ENCODE assay signal across 27 cellular contexts in the genomic region with DNA sequence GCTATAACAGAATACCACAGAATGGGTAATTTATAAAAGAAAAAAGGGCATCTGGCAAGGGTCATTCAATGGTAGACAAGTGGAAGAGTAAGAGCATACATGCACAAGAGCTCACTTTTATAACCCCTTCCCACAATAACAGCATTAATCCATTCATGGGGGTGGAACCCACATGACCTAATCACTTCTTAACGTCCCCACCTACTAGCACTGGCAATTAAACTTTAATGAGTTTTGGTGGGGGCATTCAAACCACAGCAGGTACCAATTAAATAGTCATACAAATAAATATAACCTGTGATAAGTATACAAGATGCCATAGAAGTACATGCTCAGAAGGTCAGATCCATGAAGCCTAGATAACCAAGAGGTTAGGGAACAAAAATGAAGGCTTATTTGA.
"Had no signal": no experiment of that assay in that cellular context is flagged by ENCODE, and none has a peak within 500 bp of the region (broad histone marks: within the 10 kb centered on the region; RNA-seq: fewer than 3 reads in every experiment).

No MANE protein-coding gene starts in this region.

- H3K27ac Mint-ChIP-seq: activated B cell treated with CpG ODN at 0.5 μM for 24 hours; activated CD4-positive, alpha-beta T cell treated with anti-CD3 and anti-CD28 coated beads, Interleukin-2, amount 10 ng/mL, durations not matched to agents 24 days and 14 days; activated naive CD4-positive, alpha-beta T cell treated with anti-CD3 and anti-CD28 coated beads for 36 hours; activated naive CD8-positive, alpha-beta T cell treated with anti-CD3 and anti-CD28 coated beads for 36 hours; activated T-helper 1 cell treated with anti-CD3 and anti-CD28 coated beads, Interleukin-12 subunit alpha, Interleukin-12 subunit beta, Interleukin-2, Interleukin-4 antibody, amounts not matched to agents 30 ng/mL and 10 ng/mL and 1 ng/mL, durations not matched to agents 14 hours and 24 hours and 36 hours; T-cell had no signal

- ATAC-seq: K562, Panc1, Right ventricle myocardium inferior, T-cell had no signal

- H3K27me3 Mint-ChIP-seq: activated B cell treated with CpG ODN at 0.5 μM for 24 hours; activated CD4-positive, alpha-beta T cell treated with anti-CD3 and anti-CD28 coated beads, Interleukin-2, amount 10 ng/mL, durations not matched to agents 24 days and 14 days; activated naive CD8-positive, alpha-beta T cell treated with anti-CD3 and anti-CD28 coated beads for 36 hours; T-cell had no signal

- H3K9me3 Mint-ChIP-seq: activated B cell treated with CpG ODN at 0.5 μM for 24 hours; activated CD4-positive, alpha-beta T cell treated with anti-CD3 and anti-CD28 coated beads, Interleukin-2, amount 10 ng/mL, durations not matched to agents 24 days and 14 days; activated naive CD4-positive, alpha-beta T cell treated with anti-CD3 and anti-CD28 coated beads for 36 hours; activated naive CD8-positive, alpha-beta T cell treated with anti-CD3 and anti-CD28 coated beads for 36 hours; activated T-helper 1 cell treated with anti-CD3 and anti-CD28 coated beads, Interleukin-12 subunit alpha, Interleukin-12 subunit beta, Interleukin-2, Interleukin-4 antibody, amounts not matched to agents 30 ng/mL and 10 ng/mL and 1 ng/mL, durations not matched to agents 14 hours and 24 hours and 36 hours; T-cell had no signal

- H3K4me3 ChIP-seq: K562, SK-N-MC had no signal

- H3K4me3 Mint-ChIP-seq: activated B cell treated with CpG ODN at 0.5 μM for 24 hours; activated CD4-positive, alpha-beta T cell treated with anti-CD3 and anti-CD28 coated beads, Interleukin-2, amount 10 ng/mL, durations not matched to agents 24 days and 14 days; activated naive CD4-positive, alpha-beta T cell treated with anti-CD3 and anti-CD28 coated beads for 36 hours; activated naive CD8-positive, alpha-beta T cell treated with anti-CD3 and anti-CD28 coated beads for 36 hours; activated T-helper 1 cell treated with anti-CD3 and anti-CD28 coated beads, Interleukin-12 subunit alpha, Interleukin-12 subunit beta, Interleukin-2, Interleukin-4 antibody, amounts not matched to agents 30 ng/mL and 10 ng/mL and 1 ng/mL, durations not matched to agents 14 hours and 24 hours and 36 hours; T-cell had no signal

- DNase-seq: activated B cell treated with CpG ODN at 0.5 μM for 24 hours; activated CD4-positive, alpha-beta T cell treated with anti-CD3 and anti-CD28 coated beads for 1 hour; activated CD4-positive, alpha-beta T cell treated with anti-CD3 and anti-CD28 coated beads, Interleukin-2, amount 10 ng/mL, durations not matched to agents 24 days and 14 days; activated CD4-positive, alpha-beta T cell treated with anti-CD3 and anti-CD28 coated beads, Interleukin-2, amount 50 U/mL, for 48 hours; activated CD8-positive, alpha-beta memory T cell treated with anti-CD3 and anti-CD28 coated beads, Interleukin-2, amount 50 U/mL, for 4 hours; activated effector memory CD4-positive, alpha-beta T cell treated with anti-CD3 and anti-CD28 coated beads, Interleukin-2, amount 50 U/mL, for 16 hours; activated naive CD4-positive, alpha-beta T cell treated with anti-CD3 and anti-CD28 coated beads for 36 hours; activated naive CD8-positive, alpha-beta T cell treated with anti-CD3 and anti-CD28 coated beads for 36 hours; Karpas-422; MM.1S; NCI-H1105; NCI-H1436; NCI-H1694 treated with DMSO at 0.1 percent for 48 hours; NCI-H2081; NCI-H446; NCI-H524; NK-92 treated with Interleukin-12 subunit alpha and Interleukin-12 subunit beta, amount 100 ng/mL, for 24 hours; OCI-M1; RPMI8226; T-cell; T-helper 2 cell; T1000 had no signal

- H3K27ac ChIP-seq: SK-N-MC had no signal
